8 cellular contexts compared by ENCODE assay signal in genomic region chr1:171485375-171486047, GRCh38. TPM values are rescaled to one million over a fixed set of nuclear protein-coding genes. Genes with fewer than 3 reads are reported as not detected.
DNase-seq lines count a peak whose midpoint lies in the region; ATAC-seq, FAIRE-seq and TF ChIP-seq lines count a peak whose summit lies in the region.

TSS of gene PRRC2C (plus strand) at chr1:171485530. CDS start at chr1:171512089, 26,559 bp downstream.

- H3K4me3 ChIP-seq in psoas muscle (peak within 1 kb of the TSS; percentile 97), uterus (peak within 1 kb of the TSS; percentile 91 to 97)

- peaks cover 8% of the 10 kb centered on the region for H3K36me3 Mint-ChIP-seq in T-helper 17 cell (ENCODE audit: low read depth)

- peak within 1 kb of the TSS; percentile 99 for H3K27ac Mint-ChIP-seq in T-helper 17 cell

- H3K27ac ChIP-seq in angular gyrus (ENCODE audit: low read depth, low read length): peak within 1 kb of the TSS; percentile 93
- peak within 1 kb of the TSS; percentile 99 for H3K27ac ChIP-seq in psoas muscle
- peak within 1 kb of the TSS; percentile 98 for H3K27ac ChIP-seq in uterus

- H3K4me1 ChIP-seq in psoas muscle (peaks cover 38% of the 10 kb centered on the region), uterus (peaks cover 7 to 8% of the 10 kb centered on the region in 2 donors)

- peak within 1 kb of the TSS; percentile 98 for H3K4me3 Mint-ChIP-seq in T-helper 17 cell

- TF ChIP-seq POLR2A in GM12892 (IDR thresholded peaks at IDR 0.05; ENCODE audit: low read depth, low read length) (peak; percentile 89), uterus (IDR thresholded peaks at IDR 0.05) (peak; percentile 81 to 82)

- DNase-seq in GM12892 (ENCODE audit: insufficient read length): peak; percentile 63
- peak; percentile 93 for DNase-seq in NCI-H146 treated with DMSO at 0.1 percent for 48 hours (lab: John Stamatoyannopoulos, UW; ENCODE audit: unreplicated experiment)
- peak; percentile 84 to 88 (median 88) for DNase-seq in T-helper 17 cell
- DNase-seq in left ventricle myocardium superior: peak; percentile 99
- DNase-seq in psoas muscle: peak; percentile 97 to 99
- peak; percentile 97 to 99 for DNase-seq in uterus

- 0 to 1% (median 0%) methylated on average over 46 to 50 of the region's 50 CpGs for WGBS in psoas muscle, 3 donors

- H3K4me1 Mint-ChIP-seq in T-helper 17 cell: peaks cover 46% of the 10 kb centered on the region

- H3K36me3 ChIP-seq in psoas muscle (ENCODE audit: insufficient read depth in 1 of 2, low read depth in 1 of 2) (no peaks in the 10 kb centered on the region), uterus (no peaks in the 10 kb centered on the region)

- no peaks in the 10 kb centered on the region for H3K27me3 Mint-ChIP-seq in T-helper 17 cell

- ATAC-seq in HG02870 (IDR thresholded peaks at IDR 0.05; ENCODE audit: unreplicated experiment): peak; percentile 96
- ATAC-seq in T-helper 17 cell: peak; percentile 84
- ATAC-seq in left ventricle myocardium superior: peak; percentile 99
- ATAC-seq in psoas muscle: peak; percentile 99 to 100 (median 100)

- H3K27me3 ChIP-seq in psoas muscle (ENCODE audit: insufficient read depth in 3 of 3, low read length in 2 of 3) (no peaks in the 10 kb centered on the region), uterus (no peaks in the 10 kb centered on the region)

- H3K9me3 ChIP-seq in T-helper 17 cell (ENCODE audit: control insufficient read depth, low read length, poor library complexity, severe bottlenecking) (no peaks in the 10 kb centered on the region), psoas muscle (no peaks in the 10 kb centered on the region), uterus (no peaks in the 10 kb centered on the region)

- intact Hi-C loops in left ventricle myocardium superior (cut with micrococcal nuclease) (no loop called here), psoas muscle (cut with DNase I) (loop anchor here in 1 of 2 donors (5.0 kb wide), 1 partner anchor 257 kb away; the partner anchor contains the start of gene VAMP4), uterus (cut with DNase I; ENCODE audit: low total_unique reads) (no loop called here)

- TF ChIP-seq CTCF in psoas muscle (IDR thresholded peaks at IDR 0.05): peak; percentile 83
- peak; percentile 84 to 87 (median 86) for TF ChIP-seq CTCF in uterus (IDR thresholded peaks at IDR 0.05)

- peak; percentile 99 for FAIRE-seq in GM12892 (lab: Jason Lieb, UNC)

RNA-seq across cellular contexts. Expression of gene PRRC2C, which starts in this region (rescaled TPM):
- polyA plus RNA-seq in GM12892 (2012; ENCODE audit: missing spikeins): 78.2 TPM
- total RNA-seq in T-helper 17 cell: 100 to 1,000 TPM; 333 to 383 TPM
- 51.7 TPM for total RNA-seq in left ventricle myocardium superior
- 10 to 100 TPM; 50.8 to 71.4 (median 65.8) TPM for total RNA-seq in psoas muscle
- polyA plus RNA-seq in psoas muscle: 10 to 100 TPM; 12.7 to 20.4 (median 19.1) TPM
- total RNA-seq in uterus: 100 to 1,000 TPM in 1 of 4 donors, 10 to 100 TPM in 3; 32.1 to 210 (median 76.1) TPM

Comparison
In these comparisons a context has a peak if more than half of its experiments do, and no peak if none do; other contexts are left out.
1. Peak in every context shown above with its lines: DNase-seq, ATAC-seq, H3K4me3 ChIP-seq and H3K27ac ChIP-seq.